In genomic region chr10:60964257-60965235, GRCh38 we compare ENCODE assay signal across 8 cellular contexts. TPM values are rescaled to one million over a fixed set of nuclear protein-coding genes. Genes with fewer than 3 reads are reported as not detected.
DNase-seq lines count a peak whose midpoint lies in the region; ATAC-seq, FAIRE-seq and TF ChIP-seq lines count a peak whose summit lies in the region.

No MANE protein-coding gene starts in this region.

- no peaks in the 10 kb centered on the region for H3K27me3 ChIP-seq in SJSA1 (replicated peaks)
- no peaks in the 10 kb centered on the region; a peak in 1 of 4 replicates for H3K27me3 ChIP-seq in GM12878 (replicated peaks in 1 of 2; ENCODE audit: control insufficient read depth in 2 of 2, insufficient read depth in 2 of 2, low read length in 1 of 2)

- no peak overlapping the region for H3K4me2 ChIP-seq in GM12878 (ENCODE audit: control insufficient read depth, insufficient read depth)

- no peak overlapping the region for H2AFZ ChIP-seq in GM12878 (ENCODE audit: control insufficient read depth, low read depth, low read length)

- peak; percentile 80 for TF ChIP-seq RAD21 in GM12878 (IDR thresholded peaks at IDR 0.05; ENCODE audit: insufficient read depth, low read depth, low read length)

- in situ Hi-C loops in GM12878 (cut with MboI) = loop anchor here (5.0 kb wide), 1 partner anchor 147 kb away; no protein-coding TSS in a partner anchor

- H3K9me3 ChIP-seq in SJSA1 (replicated peaks) = no peaks in the 10 kb centered on the region
- no peaks in the 10 kb centered on the region for H3K9me3 ChIP-seq in GM12878 (replicated peaks; ENCODE audit: control insufficient read depth, insufficient read depth, low read length)

- SMC1A ChIA-PET in GM12878 (lab: Charles Lee; ENCODE audit: uncharacterized antibody, unreplicated experiment) = interaction anchor here (0.7 to 1.3 kb wide), 3 partner anchors 145 to 167 kb away, joined by 3 to 6 read pairs (median 6); no protein-coding TSS in a partner anchor

- no TSS peak for BruUV-seq in GM12878 (replicated peaks; lab: Mats Ljungman, UMichigan)

- peak; percentile 94 for DNase-seq in Ammon's horn (ENCODE audit: low spot score)
- DNase-seq in GM18507 (ENCODE audit: extremely low spot score, insufficient read length, low read depth) = peak; percentile 7
- peak; percentile 47 for DNase-seq in Jurkat, Clone E6-1 (ENCODE audit: low read depth, low spot score)
- peak; percentile 81 to 95 for DNase-seq in SJSA1 (ENCODE audit: low read depth in 1 of 2, low spot score in 2 of 2)
- DNase-seq in GM12878 (ENCODE audit: low read depth, low spot score) = no peak
- peak; percentile 25 for DNase-seq in hepatic stellate cell (ENCODE audit: low spot score)
- DNase-seq in retina = peak; percentile 45
- no peak for DNase-seq in stimulated activated naive CD4-positive, alpha-beta T cell treated with Interleukin-2 at 50 U/mL for 16 hours (lab: John Stamatoyannopoulos, UW)

- H3K9ac ChIP-seq in GM12878 (ENCODE audit: control insufficient read depth, insufficient read depth, low read length) = no peak overlapping the region

- RAD21 ChIA-PET in GM12878 (lab: Charles Lee; ENCODE audit: unreplicated experiment) = interaction anchor here (1.0 to 1.4 kb wide), 2 partner anchors 144 to 145 kb away, joined by 4 read pairs; no protein-coding TSS in a partner anchor

- peak; percentile 62 to 85 (median 73) for TF ChIP-seq CTCF in GM12878 (IDR thresholded peaks at IDR 0.05 in 2 of 3, conservative IDR thresholded peaks at IDR 0.05 in 1 of 3; ENCODE audit: control insufficient read depth in 2 of 3, extremely low read depth in 1 of 3, insufficient read depth in 1 of 3, low read depth in 3 of 3, low read length in 3 of 3)

- POLR2A ChIA-PET in GM12878 (lab: Charles Lee) = no interaction called here

- no peak for TF ChIP-seq POLR2A in GM12878 (IDR thresholded peaks at IDR 0.05; ENCODE audit: low read depth, low read length)

- intact Hi-C loops in GM12878 (cut with micrococcal nuclease; ENCODE audit: unreplicated experiment) = loop anchor here (1.0 to 5.0 kb wide), 3 partner anchors 82 to 318 kb away; no protein-coding TSS in a partner anchor

- WGBS in GM12878 (ENCODE audit: insufficient coverage, insufficient replicate concordance, low lambda C conversion rate, missing lambda C conversion rate) = 12% methylated on average over 5 of the region's 5 CpGs

- H3K4me3 ChIP-seq in Jurkat, Clone E6-1 (ENCODE audit: low read length) = no peak overlapping the region
- H3K4me3 ChIP-seq in SJSA1 = no peak overlapping the region
- no peak overlapping the region for H3K4me3 ChIP-seq in GM12878

- peak; percentile 85 for FAIRE-seq in GM18507 (lab: Jason Lieb, UNC)
- FAIRE-seq in GM12878 (lab: Jason Lieb, UNC) = peak; percentile 90

- CTCF ChIA-PET in GM12878 (lab: Yijun Ruan, JAX) = interaction anchor here (0.7 to 2.1 kb wide), 9 partner anchors 11 to 167 kb away, joined by 3 to 20 read pairs (median 4); no protein-coding TSS in a partner anchor

- H3K79me2 ChIP-seq in GM12878 (ENCODE audit: control insufficient read depth, insufficient read depth, low read length) = no peaks in the 10 kb centered on the region

- H3K27ac ChIP-seq in SJSA1 (peak overlapping the region; percentile 93), GM12878 (ENCODE audit: control insufficient read depth, insufficient read depth) (no peak overlapping the region)

- peak; percentile 73 for ATAC-seq in GM12878

- peaks cover 51% of the 10 kb centered on the region for H3K4me1 ChIP-seq in SJSA1 (replicated peaks)
- no peaks in the 10 kb centered on the region for H3K4me1 ChIP-seq in GM12878 (ENCODE audit: control insufficient read depth, insufficient read depth, low read length)

- H3K36me3 ChIP-seq in SJSA1 = no peaks in the 10 kb centered on the region
- no peaks in the 10 kb centered on the region for H3K36me3 ChIP-seq in GM12878 (ENCODE audit: control insufficient read depth in 2 of 2, insufficient read depth in 2 of 2, low read length in 1 of 2)

- TF ChIP-seq EP300 in GM12878 (IDR thresholded peaks at IDR 0.05; ENCODE audit: borderline replicate concordance in 1 of 2, control insufficient read depth in 1 of 2, low read depth in 2 of 2, low read length in 2 of 2) = no peak

- H4K20me1 ChIP-seq in GM12878 (ENCODE audit: control insufficient read depth, insufficient read depth) = no peaks in the 10 kb centered on the region; the same call in 1 of the 2 replicates

TF ChIP-seq in GM12878, 131 proteins besides CTCF, POLR2A, EP300 and RAD21:
- TF ChIP-seq SMC3 (IDR thresholded peaks at IDR 0.05; ENCODE audit: borderline replicate concordance, low read length) (peak; percentile 68; the same call in 1 of the 2 replicates), ZBTB11 (CRISPR knock-in tag; IDR thresholded peaks at IDR 0.05) (no peak), YY1 (IDR thresholded peaks at IDR 0.05; ENCODE audit: low read depth, low read length) (0 out of 2 replicates have a peak, but pooled peaks have one; percentile 28)

RNA-seq across cellular contexts. Expression of gene RHOBTB1, which starts 20.6 kb away (rescaled TPM):
- polyA plus RNA-seq in Jurkat, Clone E6-1 (2012; ENCODE audit: insufficient read depth, insufficient read length) = 8.9 TPM
- 17.7 and 32.1 TPM in 2 replicates for total RNA-seq in SJSA1 (2014; rRNA removed; shearing (Covaris generic))
- 0.08 TPM in 1 of 2 replicates, not detected in the other for total RNA-seq in GM12878 (2013; cell fraction: nucleolus; rRNA removed)
- total RNA-seq in GM12878 (2014; rRNA removed) = not detected in 2 replicates
- total RNA-seq in GM12878 (2014; rRNA removed; fragmentation: Illumina TruSeq; extraction: Trizol) = not detected in 2 replicates
- total RNA-seq in GM12878 (2021) = 0.21 TPM in 1 of 2 replicates, not detected in the other
- not detected for polyA plus RNA-seq in GM12878 (2011; ENCODE audit: low read depth)
- polyA plus RNA-seq in GM12878 (2011; rRNA removed) = 0.01 TPM in 1 of 2 replicates, not detected in the other
- polyA plus RNA-seq in GM12878 (2011; cell fraction: cytosol; rRNA removed) = 0.01 and 0.02 TPM in 2 replicates
- polyA plus RNA-seq in GM12878 (2011; cell fraction: nucleus; rRNA removed) = 0.04 TPM in 1 of 2 replicates, not detected in the other
- not detected in 2 replicates for polyA plus RNA-seq in GM12878 (2012)
- not detected in 2 replicates for polyA plus RNA-seq in GM12878 (2014; fragmentation: Illumina TruSeq; extraction: Trizol)
- polyA plus RNA-seq in GM12878 (2014; fragmentation: Nextera tagmentation; extraction: Ambion mirVana) = not detected
- polyA plus RNA-seq in GM12878 (2014; rRNA removed) = not detected in 2 replicates
- polyA plus RNA-seq in GM12878 (2016; fragmentation: Nextera tagmentation; extraction: Ambion mirVana) = not detected
- polyA minus RNA-seq in GM12878 (2011; rRNA and poly(A)+ RNA removed) = 0.07 TPM in 1 of 2 replicates, not detected in the other
- polyA minus RNA-seq in GM12878 (2011; cell fraction: cytosol; rRNA and poly(A)+ RNA removed) = 0.27 and 0.42 TPM in 2 replicates
- 0.10 and 0.12 TPM in 2 replicates for polyA minus RNA-seq in GM12878 (2011; cell fraction: nucleus; rRNA and poly(A)+ RNA removed)

Comparison
In these comparisons a context has a peak if more than half of its experiments do, and no peak if none do; other contexts are left out.
1. DNase-seq: peak in Ammon's horn (single experiment), GM18507 (single experiment), Jurkat, Clone E6-1 (single experiment), SJSA1 (2 of 2), hepatic stellate cell (single experiment) and retina (single experiment); none in GM12878 (single experiment) and stimulated activated naive CD4-positive, alpha-beta T cell treated with Interleukin-2 at 50 U/mL for 16 hours (single experiment).
2. RNA of gene RHOBTB1, which starts 20.6 kb away (total RNA-seq): 17.7 to 32.1 TPM in SJSA1; 0.08 to 0.21 TPM in GM12878; every median in the first group is over 10 times any median in the second.